Comparison of ENCODE assay signal across 13 cellular contexts in the genomic region with DNA sequence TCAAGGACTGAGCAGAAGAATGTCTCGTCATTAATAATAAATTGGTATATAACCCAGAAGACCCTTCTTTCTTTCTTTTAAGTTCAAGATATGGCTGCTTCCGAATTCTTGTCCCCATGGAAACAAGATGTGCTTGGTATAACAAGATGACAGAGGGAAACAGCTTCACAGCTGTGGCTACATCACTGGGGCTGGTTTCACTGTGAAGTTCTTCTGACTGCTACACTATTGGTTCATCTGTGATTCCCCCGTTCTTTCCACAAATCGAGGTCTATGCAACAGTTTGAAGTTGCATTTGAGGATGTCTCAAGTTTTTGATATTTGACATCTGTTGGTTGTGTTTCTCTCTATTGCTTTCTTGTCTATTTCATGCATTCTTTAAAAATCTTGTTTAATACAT. TPM values are rescaled to one million over a fixed set of nuclear protein-coding genes. Genes with fewer than 3 reads are reported as not detected.
DNase-seq lines count a peak whose midpoint lies in the region; ATAC-seq and TF ChIP-seq lines count a peak whose summit lies in the region.
"Had no signal": no experiment of that assay in that cellular context is flagged by ENCODE, and none has a peak within 500 bp of the region (broad histone marks: within the 10 kb centered on the region; RNA-seq: fewer than 3 reads in every experiment).

No MANE protein-coding gene starts in this region.

- H3K4me3 Mint-ChIP-seq in CD8-positive, alpha-beta T cell: peak overlapping the region; percentile 4
- no peak overlapping the region for H3K4me3 Mint-ChIP-seq in activated T-helper 2 cell treated with anti-CD3 and anti-CD28 coated beads, Interferon-gamma antibody, Interleukin-2, Interleukin-4, amounts not matched to agents 10 μg/mL and 5 μg/mL and 100 μg/mL, durations not matched to agents 14 hours and 24 hours and 36 hours (ENCODE audit: low read depth)

- peak overlapping the region; percentile 16 for H3K27ac ChIP-seq in CD8-positive, alpha-beta T cell (ENCODE audit: low read depth, low read length)
- H3K27ac ChIP-seq: PC-9 had no signal

- H3K4me1 ChIP-seq in CD8-positive, alpha-beta T cell (ENCODE audit: insufficient read depth, low read length): peaks cover 18% of the 10 kb centered on the region
- no peaks in the 10 kb centered on the region for H3K4me1 ChIP-seq in mucosa of descending colon (ENCODE audit: low read depth)

- peak; percentile 95 for ATAC-seq in CD8-positive, alpha-beta T cell
- peak; percentile 41 for ATAC-seq in HG03520 (IDR thresholded peaks at IDR 0.05; ENCODE audit: unreplicated experiment)
- ATAC-seq in mucosa of descending colon: peak; percentile 48

- intact Hi-C loops in CD8-positive, alpha-beta T cell (cut with DNase I, micrococcal nuclease): loop anchor here in 1 of 2 experiments (1.0 kb wide), 1 partner anchor 14 kb away; no protein-coding TSS in a partner anchor
- intact Hi-C loops in activated T-helper 2 cell treated with anti-CD3 and anti-CD28 coated beads, Interferon-gamma antibody, Interleukin-2, Interleukin-4, amounts not matched to agents 10 μg/mL and 5 μg/mL and 100 μg/mL, durations not matched to agents 14 hours and 24 hours and 36 hours (cut with micrococcal nuclease): loop anchor here (1.0 to 2.0 kb wide), 2 partner anchors 9 to 14 kb away; no protein-coding TSS in a partner anchor
- intact Hi-C loops in mucosa of descending colon (cut with DNase I, micrococcal nuclease): no loop called here

- H3K36me3 Mint-ChIP-seq in CD8-positive, alpha-beta T cell: no peaks in the 10 kb centered on the region
- H3K36me3 Mint-ChIP-seq in activated T-helper 2 cell treated with anti-CD3 and anti-CD28 coated beads, Interferon-gamma antibody, Interleukin-2, Interleukin-4, amounts not matched to agents 10 μg/mL and 5 μg/mL and 100 μg/mL, durations not matched to agents 14 hours and 24 hours and 36 hours (ENCODE audit: low read depth): no peaks in the 10 kb centered on the region

- no peak for TF ChIP-seq CTCF in CD8-positive, alpha-beta T cell (IDR thresholded peaks at IDR 0.05)
- TF ChIP-seq CTCF in mucosa of descending colon (IDR thresholded peaks at IDR 0.05): no peak

- CTCF ChIA-PET in CD8-positive, alpha-beta T cell (lab: Charles Lee): interaction anchor here (1.7 kb wide), 1 partner anchor 10 kb away, joined by 6 read pairs; no protein-coding TSS in a partner anchor

- peak in 3 of 7 experiments; percentile 37 to 73 (median 50) for DNase-seq in CD8-positive, alpha-beta T cell
- DNase-seq in activated T-helper 2 cell treated with anti-CD3 and anti-CD28 coated beads, Interferon-gamma antibody, Interleukin-2, Interleukin-4, amounts not matched to agents 10 μg/mL and 5 μg/mL and 100 μg/mL, durations not matched to agents 14 hours and 24 hours and 36 hours (ENCODE audit: low spot score): no peak
- DNase-seq in mucosa of descending colon: no peak
- DNase-seq in inferior parietal cortex (ENCODE audit: extremely low spot score): no peak
- no peak for DNase-seq in NCI-H1092 (lab: John Stamatoyannopoulos, UW)
- no peak for DNase-seq in amniotic stem cell (lab: John Stamatoyannopoulos, UW)
- DNase-seq: IMR-90, left cardiac atrium, NCI-H2171 treated with DMSO at 0.1 percent for 48 hours, PC-9 had no signal

- no peaks in the 10 kb centered on the region for H3K36me3 ChIP-seq in CD8-positive, alpha-beta T cell (ENCODE audit: insufficient read depth, low read length)
- H3K36me3 ChIP-seq in mucosa of descending colon (ENCODE audit: low read depth): no peaks in the 10 kb centered on the region

- H3K9me3 ChIP-seq in CD8-positive, alpha-beta T cell (ENCODE audit: low read length): no peaks in the 10 kb centered on the region
- H3K9me3 ChIP-seq in mucosa of descending colon: no peaks in the 10 kb centered on the region

- no peak overlapping the region for H3K4me3 ChIP-seq in CD8-positive, alpha-beta T cell (ENCODE audit: low read depth, low read length)
- no peak overlapping the region for H3K4me3 ChIP-seq in mucosa of descending colon
- H3K4me3 ChIP-seq: PC-9 had no signal

- H3K27me3 ChIP-seq in CD8-positive, alpha-beta T cell (ENCODE audit: insufficient read depth, low read length): no peaks in the 10 kb centered on the region

- no peaks in the 10 kb centered on the region for H3K27me3 Mint-ChIP-seq in CD8-positive, alpha-beta T cell (ENCODE audit: low read depth)
- H3K27me3 Mint-ChIP-seq in activated T-helper 2 cell treated with anti-CD3 and anti-CD28 coated beads, Interferon-gamma antibody, Interleukin-2, Interleukin-4, amounts not matched to agents 10 μg/mL and 5 μg/mL and 100 μg/mL, durations not matched to agents 14 hours and 24 hours and 36 hours (ENCODE audit: low read depth): no peaks in the 10 kb centered on the region

- POLR2A ChIA-PET in CD8-positive, alpha-beta T cell (lab: Charles Lee): interaction anchor here (1.0 to 2.8 kb wide), 2 partner anchors 17 to 25 kb away, joined by 3 to 19 read pairs; a partner anchor contains a TSS

- peaks cover 44% of the 10 kb centered on the region for H3K4me1 Mint-ChIP-seq in CD8-positive, alpha-beta T cell (ENCODE audit: low read depth)
- peaks cover 46% of the 10 kb centered on the region for H3K4me1 Mint-ChIP-seq in activated T-helper 2 cell treated with anti-CD3 and anti-CD28 coated beads, Interferon-gamma antibody, Interleukin-2, Interleukin-4, amounts not matched to agents 10 μg/mL and 5 μg/mL and 100 μg/mL, durations not matched to agents 14 hours and 24 hours and 36 hours (ENCODE audit: low read depth)

- H3K27ac Mint-ChIP-seq in CD8-positive, alpha-beta T cell: peak overlapping the region; percentile 79
- H3K27ac Mint-ChIP-seq in activated T-helper 2 cell treated with anti-CD3 and anti-CD28 coated beads, Interferon-gamma antibody, Interleukin-2, Interleukin-4, amounts not matched to agents 10 μg/mL and 5 μg/mL and 100 μg/mL, durations not matched to agents 14 hours and 24 hours and 36 hours: peak overlapping the region; percentile 59

- H3K9me3 Mint-ChIP-seq in CD8-positive, alpha-beta T cell: no peaks in the 10 kb centered on the region
- H3K9me3 Mint-ChIP-seq in activated T-helper 2 cell treated with anti-CD3 and anti-CD28 coated beads, Interferon-gamma antibody, Interleukin-2, Interleukin-4, amounts not matched to agents 10 μg/mL and 5 μg/mL and 100 μg/mL, durations not matched to agents 14 hours and 24 hours and 36 hours: no peaks in the 10 kb centered on the region

RNA-seq across cellular contexts. Expression of a gene that starts 12.3 kb away (rescaled TPM):
- 1 to 10 TPM; 1.9 to 2.1 TPM for total RNA-seq in CD8-positive, alpha-beta T cell
- 1.1 TPM in 2 replicates for total RNA-seq in activated T-helper 2 cell treated with anti-CD3 and anti-CD28 coated beads, Interferon-gamma antibody, Interleukin-2, Interleukin-4, amounts not matched to agents 10 μg/mL and 5 μg/mL and 100 μg/mL, durations not matched to agents 14 hours and 24 hours and 36 hours
- total RNA-seq in mucosa of descending colon: under 1 TPM; 0.12 to 0.55 (median 0.22) TPM
- total RNA-seq: glomerular endothelial cell, H4, IMR-90, PC-9 had no signal

RNA-seq across cellular contexts. Expression of a gene that starts 24.8 kb away (rescaled TPM):
- 10 to 100 TPM; 91.0 to 95.8 TPM for total RNA-seq in CD8-positive, alpha-beta T cell
- 29.5 and 35.8 TPM in 2 replicates for total RNA-seq in activated T-helper 2 cell treated with anti-CD3 and anti-CD28 coated beads, Interferon-gamma antibody, Interleukin-2, Interleukin-4, amounts not matched to agents 10 μg/mL and 5 μg/mL and 100 μg/mL, durations not matched to agents 14 hours and 24 hours and 36 hours
- 10 to 100 TPM; 21.7 to 27.9 (median 22.5) TPM for total RNA-seq in mucosa of descending colon

Comparison
In these comparisons a context has a peak if more than half of its experiments do, and no peak if none do; other contexts are left out.
1. ATAC-seq: peak in every context shown above with its lines; median percentile 95 in CD8-positive, alpha-beta T cell; 48 in mucosa of descending colon; 41 in HG03520.